In the genomic region with DNA sequence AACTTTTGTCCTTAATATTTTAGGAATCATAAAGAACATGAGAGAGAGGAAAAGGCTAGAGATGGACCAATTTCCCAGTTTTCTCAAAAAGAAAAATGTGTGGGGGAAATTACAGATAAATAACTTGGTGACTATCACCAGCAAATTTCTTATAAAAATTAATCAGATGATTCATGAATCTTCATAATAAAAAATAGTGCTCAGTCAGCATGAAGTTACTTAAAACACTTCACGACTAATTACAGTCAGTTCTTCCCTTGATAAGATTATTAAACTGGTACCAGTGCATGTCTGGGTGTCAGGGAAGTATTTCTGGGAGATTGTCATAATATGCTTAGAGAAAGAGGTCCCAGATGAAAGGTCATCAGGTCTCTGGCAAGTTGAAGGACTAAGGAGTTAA, we compare ENCODE assay signal across 35 cellular contexts.
"Had no signal": no experiment of that assay in that cellular context is flagged by ENCODE, and none has a peak within 500 bp of the region (broad histone marks: within the 10 kb centered on the region; RNA-seq: fewer than 3 reads in every experiment).

No MANE protein-coding gene starts in this region.

- H3K36me3 ChIP-seq: MG63 had no signal

- H3K4me3 ChIP-seq: MG63 had no signal

- DNase-seq: MG63, MM.1S, MV-4-11, NCI-H1048, NCI-H1092, NCI-H1092 treated with DMSO at 0.1 percent for 48 hours, NCI-H1105, NCI-H1105 treated with DMSO at 0.1 percent for 48 hours, NCI-H1417, NCI-H1417 treated with DMSO at 0.1 percent for 48 hours, NCI-H1436, NCI-H1436 treated with DMSO at 0.1 percent for 48 hours, NCI-H146, NCI-H1694, NCI-H1694 treated with DMSO at 0.1 percent for 48 hours, NCI-H187, NCI-H187 treated with DMSO at 0.1 percent for 48 hours, NCI-H1930, NCI-H2029, NCI-H2029 treated with DMSO at 0.1 percent for 48 hours, NCI-H2081, NCI-H2081 treated with DMSO at 0.1 percent for 48 hours, NCI-H2107, NCI-H2171, NCI-H2171 treated with DMSO at 0.1 percent for 48 hours, NCI-H2227 treated with DMSO at 0.1 percent for 48 hours, NCI-H226, NCI-H345, NCI-H446, NCI-H446 treated with DMSO at 0.1 percent for 48 hours, NCI-H510A, NCI-H510A treated with DMSO at 0.1 percent for 48 hours, NCI-H524, NCI-H524 treated with DMSO at 0.1 percent for 48 hours, NCI-H526 had no signal

- H3K9me3 ChIP-seq: MG63 had no signal
